11 cellular contexts compared by ENCODE assay signal in genomic region chr6:72553531-72554202, GRCh38.
DNase-seq lines count a peak whose midpoint lies in the region; FAIRE-seq lines count a peak whose summit lies in the region.
"Had no signal": no experiment of that assay in that cellular context is flagged by ENCODE, and none has a peak within 500 bp of the region (broad histone marks: within the 10 kb centered on the region; RNA-seq: fewer than 3 reads in every experiment).

No MANE protein-coding gene starts in this region.

- H3K27me3 Mint-ChIP-seq in activated T-cell treated with anti-CD3 and anti-CD28 coated beads, Interleukin-2, amount 50 U/mL, for 24 hours = peaks cover 3% of the 10 kb centered on the region

- peaks cover 49% of the 10 kb centered on the region for H3K4me1 ChIP-seq in skeletal muscle satellite cell (ENCODE audit: control insufficient read depth, insufficient read depth, low read length)
- H3K4me1 ChIP-seq in small intestine (ENCODE audit: control insufficient read depth in 2 of 2, insufficient read depth in 1 of 2, low read depth in 1 of 2, low read length in 1 of 2) = no peaks in the 10 kb centered on the region

- WGBS in small intestine, 3 donors = 35 to 39% (median 36%) methylated on average over 5 of the region's 5 CpGs

- no peak overlapping the region for H3K4me3 Mint-ChIP-seq in activated T-cell treated with anti-CD3 and anti-CD28 coated beads, Interleukin-2, amount 50 U/mL, for 24 hours
- H3K4me3 Mint-ChIP-seq: CD8-positive, alpha-beta memory T cell had no signal

- H3K4me2 ChIP-seq in skeletal muscle satellite cell (ENCODE audit: low read length) = peak overlapping the region; percentile 80

- no peaks in the 10 kb centered on the region for H3K27me3 ChIP-seq in skeletal muscle satellite cell (ENCODE audit: control insufficient read depth, insufficient read depth, low read length)
- H3K27me3 ChIP-seq in small intestine (ENCODE audit: control insufficient read depth in 2 of 2, insufficient read depth in 2 of 2, low read length in 2 of 2) = no peaks in the 10 kb centered on the region
- H3K27me3 ChIP-seq: gastrocnemius medialis had no signal

- peak overlapping the region; percentile 89 for H3K9ac ChIP-seq in skeletal muscle satellite cell (ENCODE audit: low read depth, low read length)

- no peak for FAIRE-seq in small intestine (lab: Jason Lieb, UNC)

- H3K27ac Mint-ChIP-seq in activated T-cell treated with anti-CD3 and anti-CD28 coated beads, Interleukin-2, amount 50 U/mL, for 24 hours = peak overlapping the region; percentile 33
- H3K27ac Mint-ChIP-seq: CD8-positive, alpha-beta memory T cell had no signal

- H3K9me3 ChIP-seq in skeletal muscle satellite cell (replicated peaks; ENCODE audit: low read length) (no peaks in the 10 kb centered on the region), small intestine (ENCODE audit: control insufficient read depth, low read depth) (no peaks in the 10 kb centered on the region)
- H3K9me3 ChIP-seq: gastrocnemius medialis had no signal

- peak overlapping the region; percentile 58 for H3K4me3 ChIP-seq in skeletal muscle satellite cell (ENCODE audit: low read length)
- no peak overlapping the region for H3K4me3 ChIP-seq in small intestine (ENCODE audit: low read depth in 1 of 2, low read length in 2 of 2)
- H3K4me3 ChIP-seq: gastrocnemius medialis had no signal

- H3K27ac ChIP-seq in epithelial cell of prostate (peak overlapping the region; percentile 95), small intestine (ENCODE audit: low read depth in 1 of 2, low read length in 1 of 2) (no peak overlapping the region)
- H3K27ac ChIP-seq: gastrocnemius medialis had no signal

- DNase-seq in activated T-cell treated with anti-CD3 and anti-CD28 coated beads, Interleukin-2, amount 50 U/mL, for 24 hours = no peak
- DNase-seq in activated T-cell treated with anti-CD3 and anti-CD28 coated beads for 4 hours = no peak
- peak; percentile 36 for DNase-seq in NCI-H69 (lab: John Stamatoyannopoulos, UW)
- peak; percentile 90 for DNase-seq in epithelial cell of prostate (ENCODE audit: low read depth, low spot score)
- DNase-seq in small intestine = no peak
- DNase-seq in NOMO-1 treated with dmso at 0.1 percent for 144 hours (lab: John Stamatoyannopoulos, UW; ENCODE audit: unreplicated experiment) = no peak
- DNase-seq in HuH-7 (ENCODE audit: low spot score) = no peak
- DNase-seq: activated CD8-positive, alpha-beta memory T cell treated with anti-CD3 and anti-CD28 coated beads for 24 hours; CD8-positive, alpha-beta memory T cell; gastrocnemius medialis had no signal

- no peaks in the 10 kb centered on the region for H3K36me3 Mint-ChIP-seq in activated T-cell treated with anti-CD3 and anti-CD28 coated beads, Interleukin-2, amount 50 U/mL, for 24 hours (ENCODE audit: low read depth)

- H3K36me3 ChIP-seq in skeletal muscle satellite cell (ENCODE audit: insufficient read depth, low read length) (no peaks in the 10 kb centered on the region), small intestine (ENCODE audit: control insufficient read depth in 2 of 2, insufficient read depth in 2 of 2, low read length in 2 of 2) (no peaks in the 10 kb centered on the region)
- H3K36me3 ChIP-seq: gastrocnemius medialis had no signal

- H3K9me3 Mint-ChIP-seq in activated T-cell treated with anti-CD3 and anti-CD28 coated beads, Interleukin-2, amount 50 U/mL, for 24 hours = no peaks in the 10 kb centered on the region
- H3K9me3 Mint-ChIP-seq: CD8-positive, alpha-beta memory T cell had no signal

- H3K4me1 Mint-ChIP-seq in activated T-cell treated with anti-CD3 and anti-CD28 coated beads, Interleukin-2, amount 50 U/mL, for 24 hours (ENCODE audit: low read depth) = peaks cover 14% of the 10 kb centered on the region
- H3K4me1 Mint-ChIP-seq: CD8-positive, alpha-beta memory T cell had no signal

Comparison
In these comparisons a context has a peak if more than half of its experiments do, and no peak if none do; other contexts are left out.
1. DNase-seq: peak in NCI-H69 (single experiment) and epithelial cell of prostate (single experiment); none in activated T-cell treated with anti-CD3 and anti-CD28 coated beads, Interleukin-2, amount 50 U/mL, for 24 hours (single experiment), activated T-cell treated with anti-CD3 and anti-CD28 coated beads for 4 hours (single experiment), small intestine (single experiment), NOMO-1 treated with dmso at 0.1 percent for 144 hours (single experiment) and HuH-7 (single experiment).